Comparison of ENCODE assay signal across 8 cellular contexts in the genomic region with DNA sequence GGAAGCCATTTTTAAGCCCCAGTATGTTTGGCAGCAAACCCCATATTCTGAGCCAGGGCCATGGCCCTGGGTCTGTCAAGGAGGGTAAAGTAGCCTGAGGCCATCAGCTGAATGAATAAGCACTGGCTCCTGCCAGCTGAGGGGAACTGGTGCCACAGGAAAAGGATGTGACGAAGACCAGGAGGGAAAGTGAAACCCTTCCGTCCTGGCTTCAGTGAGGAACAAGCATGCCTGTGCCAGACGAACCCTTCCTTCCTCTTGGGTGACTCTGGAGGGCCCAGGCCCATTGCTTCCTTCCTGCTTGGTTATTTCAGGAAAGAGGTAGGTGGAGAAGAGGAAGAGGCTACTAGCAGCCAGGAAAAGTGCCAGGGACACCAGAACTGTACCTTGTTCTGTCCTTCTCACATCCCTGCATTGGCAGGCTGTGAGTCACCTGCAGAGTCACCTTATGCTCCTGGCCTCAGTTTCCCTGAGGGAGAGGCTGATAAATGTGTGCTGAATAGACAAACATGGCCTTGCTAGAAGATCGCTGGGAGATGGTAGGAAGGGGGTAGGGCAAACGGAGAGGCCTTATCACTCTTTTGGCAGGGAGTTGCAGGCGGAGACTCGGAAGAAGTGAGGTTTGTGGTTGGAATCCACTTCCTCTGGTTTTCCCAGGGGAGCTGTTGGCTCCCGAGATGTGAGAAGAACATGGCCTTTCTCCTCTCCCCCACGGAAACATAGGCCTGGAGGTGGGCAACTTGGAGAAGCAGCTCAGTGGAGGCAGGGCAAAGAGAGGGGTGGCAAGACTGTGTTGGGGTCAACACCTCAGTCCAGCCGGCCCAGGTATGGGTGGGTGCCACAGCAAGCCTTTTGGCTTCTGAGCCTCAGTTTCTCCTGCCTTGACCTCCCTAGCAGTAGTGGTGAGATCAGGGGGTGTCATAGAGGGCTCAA. TPM values are rescaled to one million over a fixed set of nuclear protein-coding genes. Genes with fewer than 3 reads are reported as not detected.
A peak's percentile ranks its signal among the peaks of the same experiment; 100 is the strongest.
DNase-seq lines count a peak whose midpoint lies in the region; TF ChIP-seq lines count a peak whose summit lies in the region.

No MANE protein-coding gene starts in this region.

- H2AFZ ChIP-seq in OCI-LY1 (ENCODE audit: low read length): no peak overlapping the region

- no peak for TF ChIP-seq POLR2A in suprapubic skin (IDR thresholded peaks at IDR 0.05)

- H4K20me1 ChIP-seq in OCI-LY1 (ENCODE audit: insufficient read depth, low read length): no peaks in the 10 kb centered on the region

- H3K4me1 ChIP-seq in HEK293 (ENCODE audit: control insufficient read depth, insufficient read depth, low read length) (peaks cover 14% of the 10 kb centered on the region), OCI-LY1 (ENCODE audit: insufficient read depth, low read length, severe bottlenecking) (peaks cover 46% of the 10 kb centered on the region), suprapubic skin (peaks cover 84% of the 10 kb centered on the region)

- H3K4me2 ChIP-seq in OCI-LY1 (ENCODE audit: low read length): peak overlapping the region; percentile 53

- H3F3A ChIP-seq in OCI-LY1 (ENCODE audit: insufficient read depth, low read length): no peaks in the 10 kb centered on the region; the same call in 1 of the 2 replicates

- H3K36me3 ChIP-seq in HEK293 (ENCODE audit: control insufficient read depth in 2 of 2, insufficient read depth in 1 of 2, low read length in 2 of 2) (no peaks in the 10 kb centered on the region), OCI-LY1 (ENCODE audit: insufficient read depth, low read length) (peaks cover 13% of the 10 kb centered on the region; the same call in 1 of the 2 replicates), suprapubic skin (no peaks in the 10 kb centered on the region)

- 22% methylated on average over 10 of the region's 10 CpGs for WGBS in suprapubic skin

- no peak overlapping the region for H3K4me3 ChIP-seq in HEK293 (ENCODE audit: low read depth, low read length)
- peak overlapping the region; percentile 42 for H3K4me3 ChIP-seq in OCI-LY1 (ENCODE audit: low read depth, low read length, poor library complexity, severe bottlenecking)
- H3K4me3 ChIP-seq in suprapubic skin: no peak overlapping the region

- H3K9me2 ChIP-seq in OCI-LY1 (ENCODE audit: low read depth, low read length): no peaks in the 10 kb centered on the region

- H3K27ac ChIP-seq in HEK293 (ENCODE audit: extremely low read depth, low read depth, low read length): peak overlapping the region; percentile 0; the same call in 1 of the 2 replicates
- peak overlapping the region; percentile 78 for H3K27ac ChIP-seq in OCI-LY1 (ENCODE audit: low read depth, low read length, poor library complexity, severe bottlenecking)
- peak overlapping the region; percentile 78 for H3K27ac ChIP-seq in suprapubic skin

- H3K27me3 ChIP-seq in OCI-LY1 (ENCODE audit: insufficient read depth, low read length) (no peaks in the 10 kb centered on the region), suprapubic skin (no peaks in the 10 kb centered on the region)

- POLR2A ChIA-PET in HEK293 (lab: Yijun Ruan, JAX): interaction anchor here (0.8 to 1.6 kb wide), 3 partner anchors 47 to 63 kb away, joined by 3 to 6 read pairs (median 4); partner anchors contain the start of genes BCL2L1 and TPX2

- H3K9me3 ChIP-seq in HEK293 (ENCODE audit: control insufficient read depth, insufficient read depth, low read depth, low read length) (no peaks in the 10 kb centered on the region), OCI-LY1 (ENCODE audit: low read length) (no peaks in the 10 kb centered on the region), suprapubic skin (no peaks in the 10 kb centered on the region)

- peak overlapping the region; percentile 42 for H3K9ac ChIP-seq in OCI-LY1 (ENCODE audit: low read length)

- H3K79me2 ChIP-seq in OCI-LY1 (ENCODE audit: insufficient read depth, low read length): no peaks in the 10 kb centered on the region

- DNase-seq in ELR (ENCODE audit: low read depth) (peak; percentile 95), activated T-cell treated with anti-CD3 and anti-CD28 coated beads for 48 hours (ENCODE audit: low read depth) (peak; percentile 54), fibroblast of gingiva (ENCODE audit: low read depth) (peak; percentile 58), nucleus accumbens (lab: John Stamatoyannopoulos, UW) (peak in 46 of 56 donors; percentile 10 to 69 (median 34)), suprapubic skin (ENCODE audit: low spot score in 2 of 2) (peak in 1 of 2 donors; percentile 82), NCI-H1105 treated with DMSO at 0.1 percent for 48 hours (lab: John Stamatoyannopoulos, UW) (no peak)

- no peak for TF ChIP-seq EP300 in suprapubic skin (IDR thresholded peaks at IDR 0.05)

- TF ChIP-seq CTCF in HEK293 (tag by site-specific recombination; IDR thresholded peaks at IDR 0.05) (no peak), OCI-LY1 (IDR thresholded peaks at IDR 0.05; ENCODE audit: low read length) (no peak), suprapubic skin (IDR thresholded peaks at IDR 0.05) (no peak)

- CTCF ChIA-PET in HEK293 (lab: Yijun Ruan, JAX): interaction anchor here (1.0 to 4.2 kb wide), 6 partner anchors 10 to 62 kb away, joined by 4 to 38 read pairs (median 10); partner anchors contain the start of gene BCL2L1

TF ChIP-seq in HEK293, 187 proteins besides CTCF, POLR2A, EP300 and RAD21 (continues in another document):
- TF ChIP-seq PRDM10 (tag by site-specific recombination; IDR thresholded peaks at IDR 0.05): 0 out of 2 replicates have a peak, but pooled peaks have one; percentile 26
- peak; percentile 35; the same call in 1 of the 2 replicates for TF ChIP-seq ZNF600 (tag by site-specific recombination; IDR thresholded peaks at IDR 0.05)
- TF ChIP-seq, protein P1, sequence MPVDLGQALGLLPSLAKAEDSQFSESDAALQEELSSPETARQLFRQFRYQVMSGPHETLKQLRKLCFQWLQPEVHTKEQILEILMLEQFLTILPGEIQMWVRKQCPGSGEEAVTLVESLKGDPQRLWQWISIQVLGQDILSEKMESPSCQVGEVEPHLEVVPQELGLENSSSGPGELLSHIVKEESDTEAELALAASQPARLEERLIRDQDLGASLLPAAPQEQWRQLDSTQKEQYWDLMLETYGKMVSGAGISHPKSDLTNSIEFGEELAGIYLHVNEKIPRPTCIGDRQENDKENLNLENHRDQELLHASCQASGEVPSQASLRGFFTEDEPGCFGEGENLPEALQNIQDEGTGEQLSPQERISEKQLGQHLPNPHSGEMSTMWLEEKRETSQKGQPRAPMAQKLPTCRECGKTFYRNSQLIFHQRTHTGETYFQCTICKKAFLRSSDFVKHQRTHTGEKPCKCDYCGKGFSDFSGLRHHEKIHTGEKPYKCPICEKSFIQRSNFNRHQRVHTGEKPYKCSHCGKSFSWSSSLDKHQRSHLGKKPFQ (tag by site-specific recombination; IDR thresholded peaks at IDR 0.05): no peak
- peak; percentile 35 for TF ChIP-seq ZXDB (tag by site-specific recombination; IDR thresholded peaks at IDR 0.05)
- TF ChIP-seq ZNF791 (tag by site-specific recombination; IDR thresholded peaks at IDR 0.05): no peak
- no peak for TF ChIP-seq ZIC2 (tag by site-specific recombination; IDR thresholded peaks at IDR 0.05)
- peak; percentile 72 for TF ChIP-seq OSR2 (tag by site-specific recombination; IDR thresholded peaks at IDR 0.05)
- TF ChIP-seq IKZF3 (tag by site-specific recombination; IDR thresholded peaks at IDR 0.05): no peak
- no peak for TF ChIP-seq ZNF202 (tag by site-specific recombination; IDR thresholded peaks at IDR 0.05; ENCODE audit: borderline replicate concordance)
- TF ChIP-seq ZEB2 (tag by site-specific recombination; IDR thresholded peaks at IDR 0.05): peak; percentile 38; the same call in 1 of the 2 replicates
- TF ChIP-seq ZSCAN30 (tag by site-specific recombination; IDR thresholded peaks at IDR 0.05): 0 out of 2 replicates have a peak, but pooled peaks have one; percentile 26
- TF ChIP-seq SCRT2 (tag by site-specific recombination; IDR thresholded peaks at IDR 0.05): no peak

RNA-seq across cellular contexts. Expression of gene COX4I2, which starts 37.4 kb away (rescaled TPM):
- total RNA-seq in suprapubic skin: 1 to 10 TPM in 1 of 4 donors, not detected in 3; 2.7 TPM

RNA-seq across cellular contexts. Expression of gene BCL2L1, which starts 47.5 kb away (rescaled TPM):
- total RNA-seq in suprapubic skin: 100 to 1,000 TPM; 104 to 120 (median 107) TPM

Comparison
In these comparisons a context has a peak if more than half of its experiments do, and no peak if none do; other contexts are left out.
1. H3K27ac ChIP-seq: peak in every context shown above with its lines; median percentile 78 in OCI-LY1; 78 in suprapubic skin; 0 in HEK293.